Comparison of ENCODE assay signal across 29 cellular contexts in the genomic region with DNA sequence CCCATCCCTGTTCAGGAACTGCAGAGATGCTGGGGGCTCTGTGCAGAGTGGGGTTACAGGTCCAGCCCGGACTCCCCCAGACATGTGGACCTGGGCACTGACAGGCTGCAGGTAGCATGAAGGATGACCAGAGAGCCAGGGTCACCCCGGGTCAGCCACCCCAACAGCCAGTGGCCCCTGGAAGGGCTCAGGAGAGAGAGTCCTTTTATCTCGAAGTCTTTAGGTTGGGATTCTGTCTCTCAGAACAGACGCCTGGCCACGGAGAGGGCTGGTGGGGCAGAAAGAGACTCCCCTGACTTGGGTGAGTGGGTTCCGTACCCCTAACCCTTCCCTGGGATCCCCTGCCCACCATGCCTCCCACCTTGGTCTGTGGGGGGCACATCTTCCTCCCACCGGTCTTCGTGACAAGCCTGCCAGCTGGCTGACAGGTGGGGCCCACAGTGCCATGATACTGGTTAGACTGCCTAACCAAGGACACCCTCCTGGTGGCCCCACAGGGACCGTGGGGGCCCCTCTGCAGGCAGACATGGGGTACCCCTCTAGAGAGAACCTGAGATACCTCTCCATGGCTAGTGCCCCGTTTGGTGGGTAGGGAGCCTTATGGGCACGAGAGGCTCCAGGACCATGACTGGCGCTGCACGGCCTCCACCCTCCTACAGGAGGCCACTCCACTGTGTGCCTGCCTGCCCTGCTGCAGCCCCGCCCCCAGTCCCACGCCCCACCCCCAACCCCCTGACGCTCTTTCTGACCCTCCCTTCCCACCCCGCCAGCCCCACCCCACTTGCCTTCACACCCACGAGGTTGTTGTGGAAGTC. TPM values are rescaled to one million over a fixed set of nuclear protein-coding genes. Genes with fewer than 3 reads are reported as not detected.
DNase-seq lines count a peak whose midpoint lies in the region; ATAC-seq, FAIRE-seq and TF ChIP-seq lines count a peak whose summit lies in the region.
"Had no signal": no experiment of that assay in that cellular context is flagged by ENCODE, and none has a peak within 500 bp of the region (broad histone marks: within the 10 kb centered on the region; RNA-seq: fewer than 3 reads in every experiment).

No MANE protein-coding gene starts in this region.

- no peaks in the 10 kb centered on the region for H3K4me1 ChIP-seq in kidney (ENCODE audit: control insufficient read depth in 1 of 2, insufficient read depth in 1 of 2, low read depth in 1 of 2, low read length in 2 of 2)
- H3K4me1 ChIP-seq: HAP-1 had no signal

- no peaks in the 10 kb centered on the region for H3K36me3 ChIP-seq in WERI-Rb-1
- H3K36me3 ChIP-seq in kidney (ENCODE audit: control insufficient read depth in 1 of 2, insufficient read depth in 2 of 2, low read length in 2 of 2) = no peaks in the 10 kb centered on the region
- H3K36me3 ChIP-seq: BLaER1 treated with 17β-estradiol and CSF1 and Interleukin-3, amounts not matched to agents 10 nM and 100 nM; HAP-1 had no signal

- H3K4me3 ChIP-seq in WERI-Rb-1 (ENCODE audit: low read depth, low read length) = no peak overlapping the region
- no peak overlapping the region for H3K4me3 ChIP-seq in kidney (ENCODE audit: low read length in 2 of 2)
- H3K4me3 ChIP-seq: BLaER1 treated with 17β-estradiol and CSF1 and Interleukin-3, amounts not matched to agents 10 nM and 100 nM; GM23248; HAP-1 had no signal

- H3K27ac ChIP-seq in WERI-Rb-1 = peak overlapping the region; percentile 66
- H3K27ac ChIP-seq in kidney (ENCODE audit: low read depth in 2 of 2, low read length in 2 of 2) = no peak overlapping the region
- H3K27ac ChIP-seq: BLaER1 treated with 17β-estradiol and CSF1 and Interleukin-3, amounts not matched to agents 10 nM and 100 nM; GM23248; KMS-11 had no signal

- no peaks in the 10 kb centered on the region for H3K27me3 ChIP-seq in WERI-Rb-1 (ENCODE audit: insufficient read depth, low read depth, severe bottlenecking)
- H3K27me3 ChIP-seq: BLaER1 treated with 17β-estradiol and CSF1 and Interleukin-3, amounts not matched to agents 10 nM and 100 nM had no signal

- no peak for FAIRE-seq in kidney (lab: Jason Lieb, UNC)
- FAIRE-seq: A204.1, GM18507 had no signal

- intact Hi-C loops in left ventricle myocardium superior (cut with micrococcal nuclease) = no loop called here
- intact Hi-C loops in cardiac septum (cut with DNase I) = no loop called here
- intact Hi-C loops in kidney (cut with DNase I) = no loop called here

- ATAC-seq in left ventricle myocardium superior (no peak), GM21786 (IDR thresholded peaks at IDR 0.05; ENCODE audit: unreplicated experiment) (no peak)

- H3K9ac ChIP-seq in kidney (ENCODE audit: low read length in 2 of 2) = no peak overlapping the region
- H3K9ac ChIP-seq: BLaER1 treated with 17β-estradiol and CSF1 and Interleukin-3, amounts not matched to agents 10 nM and 100 nM; GM23248; KMS-11 had no signal

- TF ChIP-seq CTCF in WERI-Rb-1 (IDR thresholded peaks at IDR 0.05; ENCODE audit: low read depth, low read length) (no peak), kidney (IDR thresholded peaks at IDR 0.05; ENCODE audit: borderline replicate concordance, extremely low read depth, insufficient read depth) (no peak)

- DNase-seq in left ventricle myocardium superior (peak; percentile 17), cardiac septum (ENCODE audit: low spot score) (no peak), WERI-Rb-1 (no peak), kidney (peak; percentile 59), NCI-H510A treated with DMSO at 0.1 percent for 48 hours (lab: John Stamatoyannopoulos, UW) (no peak), T-helper 9 cell (no peak), NCI-H1436 treated with DMSO at 0.1 percent for 48 hours (lab: John Stamatoyannopoulos, UW) (no peak)
- DNase-seq: CD4-positive, alpha-beta T cell; COR-L47; DMS53; GM23248; IMR-90; MM.1S; NCI-H1048; NCI-H1417 treated with DMSO at 0.1 percent for 48 hours; NCI-H187 treated with DMSO at 0.1 percent for 48 hours; NCI-H2171 treated with DMSO at 0.1 percent for 48 hours; NCI-H345; NCI-H524 treated with DMSO at 0.1 percent for 48 hours; NCI-H774; NK-92 treated with Interleukin-12 subunit alpha and Interleukin-12 subunit beta, amount 100 ng/mL, for 24 hours; RPMI8226; SHP77 treated with DMSO at 0.1 percent for 48 hours had no signal

- H3K9me3 ChIP-seq in WERI-Rb-1 (ENCODE audit: severe bottlenecking) = no peaks in the 10 kb centered on the region
- no peaks in the 10 kb centered on the region for H3K9me3 ChIP-seq in kidney (ENCODE audit: control insufficient read depth in 1 of 2, low read length in 2 of 2)
- H3K9me3 ChIP-seq: BLaER1 treated with 17β-estradiol and CSF1 and Interleukin-3, amounts not matched to agents 10 nM and 100 nM; HAP-1 had no signal

RNA-seq across cellular contexts. Expression of a gene that starts 24.2 kb away (rescaled TPM):
- total RNA-seq in left ventricle myocardium superior = 2.5 TPM
- total RNA-seq in cardiac septum = 6.5 TPM
- total RNA-seq in kidney = 3.1 TPM
- 0.58 TPM for polyA plus RNA-seq in kidney (ENCODE audit: insufficient read depth, low read depth, low replicate concordance)
- total RNA-seq: CD4-positive, alpha-beta T cell had no signal

Comparison
In these comparisons a context has a peak if more than half of its experiments do, and no peak if none do; other contexts are left out.
1. DNase-seq: peak in left ventricle myocardium superior (single experiment) and kidney (single experiment); none in cardiac septum (single experiment), WERI-Rb-1 (single experiment), NCI-H510A treated with DMSO at 0.1 percent for 48 hours (single experiment), T-helper 9 cell (single experiment) and NCI-H1436 treated with DMSO at 0.1 percent for 48 hours (single experiment).